Comparison of ENCODE assay signal across 1 cellular context in the genomic region with DNA sequence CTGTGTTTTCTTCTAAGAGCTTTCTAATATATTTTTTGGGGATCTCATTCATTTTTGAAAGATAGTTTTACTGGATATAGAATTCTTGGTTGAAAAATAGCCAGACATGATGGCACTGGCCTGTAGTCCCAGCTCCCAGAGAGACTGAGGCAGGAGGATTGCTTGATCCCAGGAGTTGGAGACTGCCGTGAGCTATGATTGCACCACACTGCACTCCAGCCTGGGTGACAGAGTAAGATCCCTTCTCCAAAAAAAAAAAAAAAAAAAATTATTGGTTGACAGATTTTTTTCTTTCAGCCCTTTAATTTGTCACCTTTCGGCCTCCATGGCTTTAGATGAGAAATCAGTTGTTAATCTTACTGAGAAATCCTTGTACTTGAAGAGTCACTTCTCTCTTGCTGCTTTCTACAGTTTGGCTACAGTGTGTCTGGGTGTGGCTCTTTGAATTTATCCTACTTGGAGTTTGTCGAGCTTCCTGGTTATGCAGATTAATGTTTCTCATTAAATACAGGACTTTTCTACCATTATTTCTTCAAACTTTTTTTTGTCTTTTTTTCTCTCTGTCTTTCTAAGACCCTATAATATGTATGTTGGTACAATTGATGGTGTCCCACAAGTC.
TF ChIP-seq lines count a peak whose summit lies in the region.

No MANE protein-coding gene starts in this region.

TF ChIP-seq in K562, 482 proteins besides CTCF, POLR2A, EP300 and RAD21:
- TF ChIP-seq, protein P1, sequence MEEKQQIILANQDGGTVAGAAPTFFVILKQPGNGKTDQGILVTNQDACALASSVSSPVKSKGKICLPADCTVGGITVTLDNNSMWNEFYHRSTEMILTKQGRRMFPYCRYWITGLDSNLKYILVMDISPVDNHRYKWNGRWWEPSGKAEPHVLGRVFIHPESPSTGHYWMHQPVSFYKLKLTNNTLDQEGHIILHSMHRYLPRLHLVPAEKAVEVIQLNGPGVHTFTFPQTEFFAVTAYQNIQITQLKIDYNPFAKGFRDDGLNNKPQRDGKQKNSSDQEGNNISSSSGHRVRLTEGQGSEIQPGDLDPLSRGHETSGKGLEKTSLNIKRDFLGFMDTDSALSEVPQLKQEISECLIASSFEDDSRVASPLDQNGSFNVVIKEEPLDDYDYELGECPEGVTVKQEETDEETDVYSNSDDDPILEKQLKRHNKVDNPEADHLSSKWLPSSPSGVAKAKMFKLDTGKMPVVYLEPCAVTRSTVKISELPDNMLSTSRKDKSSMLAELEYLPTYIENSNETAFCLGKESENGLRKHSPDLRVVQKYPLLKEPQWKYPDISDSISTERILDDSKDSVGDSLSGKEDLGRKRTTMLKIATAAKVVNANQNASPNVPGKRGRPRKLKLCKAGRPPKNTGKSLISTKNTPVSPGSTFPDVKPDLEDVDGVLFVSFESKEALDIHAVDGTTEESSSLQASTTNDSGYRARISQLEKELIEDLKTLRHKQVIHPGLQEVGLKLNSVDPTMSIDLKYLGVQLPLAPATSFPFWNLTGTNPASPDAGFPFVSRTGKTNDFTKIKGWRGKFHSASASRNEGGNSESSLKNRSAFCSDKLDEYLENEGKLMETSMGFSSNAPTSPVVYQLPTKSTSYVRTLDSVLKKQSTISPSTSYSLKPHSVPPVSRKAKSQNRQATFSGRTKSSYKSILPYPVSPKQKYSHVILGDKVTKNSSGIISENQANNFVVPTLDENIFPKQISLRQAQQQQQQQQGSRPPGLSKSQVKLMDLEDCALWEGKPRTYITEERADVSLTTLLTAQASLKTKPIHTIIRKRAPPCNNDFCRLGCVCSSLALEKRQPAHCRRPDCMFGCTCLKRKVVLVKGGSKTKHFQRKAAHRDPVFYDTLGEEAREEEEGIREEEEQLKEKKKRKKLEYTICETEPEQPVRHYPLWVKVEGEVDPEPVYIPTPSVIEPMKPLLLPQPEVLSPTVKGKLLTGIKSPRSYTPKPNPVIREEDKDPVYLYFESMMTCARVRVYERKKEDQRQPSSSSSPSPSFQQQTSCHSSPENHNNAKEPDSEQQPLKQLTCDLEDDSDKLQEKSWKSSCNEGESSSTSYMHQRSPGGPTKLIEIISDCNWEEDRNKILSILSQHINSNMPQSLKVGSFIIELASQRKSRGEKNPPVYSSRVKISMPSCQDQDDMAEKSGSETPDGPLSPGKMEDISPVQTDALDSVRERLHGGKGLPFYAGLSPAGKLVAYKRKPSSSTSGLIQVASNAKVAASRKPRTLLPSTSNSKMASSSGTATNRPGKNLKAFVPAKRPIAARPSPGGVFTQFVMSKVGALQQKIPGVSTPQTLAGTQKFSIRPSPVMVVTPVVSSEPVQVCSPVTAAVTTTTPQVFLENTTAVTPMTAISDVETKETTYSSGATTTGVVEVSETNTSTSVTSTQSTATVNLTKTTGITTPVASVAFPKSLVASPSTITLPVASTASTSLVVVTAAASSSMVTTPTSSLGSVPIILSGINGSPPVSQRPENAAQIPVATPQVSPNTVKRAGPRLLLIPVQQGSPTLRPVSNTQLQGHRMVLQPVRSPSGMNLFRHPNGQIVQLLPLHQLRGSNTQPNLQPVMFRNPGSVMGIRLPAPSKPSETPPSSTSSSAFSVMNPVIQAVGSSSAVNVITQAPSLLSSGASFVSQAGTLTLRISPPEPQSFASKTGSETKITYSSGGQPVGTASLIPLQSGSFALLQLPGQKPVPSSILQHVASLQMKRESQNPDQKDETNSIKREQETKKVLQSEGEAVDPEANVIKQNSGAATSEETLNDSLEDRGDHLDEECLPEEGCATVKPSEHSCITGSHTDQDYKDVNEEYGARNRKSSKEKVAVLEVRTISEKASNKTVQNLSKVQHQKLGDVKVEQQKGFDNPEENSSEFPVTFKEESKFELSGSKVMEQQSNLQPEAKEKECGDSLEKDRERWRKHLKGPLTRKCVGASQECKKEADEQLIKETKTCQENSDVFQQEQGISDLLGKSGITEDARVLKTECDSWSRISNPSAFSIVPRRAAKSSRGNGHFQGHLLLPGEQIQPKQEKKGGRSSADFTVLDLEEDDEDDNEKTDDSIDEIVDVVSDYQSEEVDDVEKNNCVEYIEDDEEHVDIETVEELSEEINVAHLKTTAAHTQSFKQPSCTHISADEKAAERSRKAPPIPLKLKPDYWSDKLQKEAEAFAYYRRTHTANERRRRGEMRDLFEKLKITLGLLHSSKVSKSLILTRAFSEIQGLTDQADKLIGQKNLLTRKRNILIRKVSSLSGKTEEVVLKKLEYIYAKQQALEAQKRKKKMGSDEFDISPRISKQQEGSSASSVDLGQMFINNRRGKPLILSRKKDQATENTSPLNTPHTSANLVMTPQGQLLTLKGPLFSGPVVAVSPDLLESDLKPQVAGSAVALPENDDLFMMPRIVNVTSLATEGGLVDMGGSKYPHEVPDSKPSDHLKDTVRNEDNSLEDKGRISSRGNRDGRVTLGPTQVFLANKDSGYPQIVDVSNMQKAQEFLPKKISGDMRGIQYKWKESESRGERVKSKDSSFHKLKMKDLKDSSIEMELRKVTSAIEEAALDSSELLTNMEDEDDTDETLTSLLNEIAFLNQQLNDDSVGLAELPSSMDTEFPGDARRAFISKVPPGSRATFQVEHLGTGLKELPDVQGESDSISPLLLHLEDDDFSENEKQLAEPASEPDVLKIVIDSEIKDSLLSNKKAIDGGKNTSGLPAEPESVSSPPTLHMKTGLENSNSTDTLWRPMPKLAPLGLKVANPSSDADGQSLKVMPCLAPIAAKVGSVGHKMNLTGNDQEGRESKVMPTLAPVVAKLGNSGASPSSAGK (IDR thresholded peaks at IDR 0.05), result no peak
- TF ChIP-seq ZNF274 (IDR thresholded peaks at IDR 0.05; ENCODE audit: borderline replicate concordance, low read depth, low read length) (no peak), KDM4B (IDR thresholded peaks at IDR 0.05; ENCODE audit: borderline replicate concordance in 2 of 2, low read depth in 1 of 2) (no peak), ZBTB17 (CRISPR knock-in tag; IDR thresholded peaks at IDR 0.05) (no peak), SMAD4 (CRISPR knock-in tag; conservative IDR thresholded peaks at IDR 0.05) (no peak), E2F5 (CRISPR knock-in tag; IDR thresholded peaks at IDR 0.05) (no peak), SMAD1 (IDR thresholded peaks at IDR 0.05; ENCODE audit: low read depth, low read length, partially characterized antibody) (no peak), RCOR1 (IDR thresholded peaks at IDR 0.05; ENCODE audit: borderline replicate concordance in 1 of 2, low read depth in 2 of 2, low read length in 2 of 2) (no peak), ZBTB8A (IDR thresholded peaks at IDR 0.05; ENCODE audit: partially characterized antibody) (no peak), MCM5 (IDR thresholded peaks at IDR 0.05; ENCODE audit: low read depth) (no peak), ZNF212 (CRISPR knock-in tag; IDR thresholded peaks at IDR 0.05) (no peak), USF1 (CRISPR knock-in tag; IDR thresholded peaks at IDR 0.05) (no peak)
